ENCODE assay signal across 1 cellular context in the genomic region with DNA sequence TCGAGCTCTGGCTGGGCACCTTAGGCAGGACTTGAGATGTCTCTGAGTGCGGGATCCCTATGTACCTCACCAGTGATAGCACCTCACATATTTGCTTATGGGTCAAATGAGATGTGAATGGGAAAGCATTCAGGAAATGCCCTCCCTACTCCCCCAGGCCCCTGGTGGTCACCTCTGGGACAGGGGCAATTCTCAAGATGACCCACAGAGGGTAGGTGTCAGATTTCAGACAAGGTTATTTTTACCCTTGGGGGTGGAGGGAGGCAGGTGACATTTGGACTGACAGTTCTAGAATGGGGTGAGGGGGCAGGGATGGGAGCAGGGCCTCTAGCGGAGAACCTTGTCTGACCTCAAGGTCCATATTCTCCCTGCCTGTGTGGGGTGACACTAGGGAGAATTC.
TF ChIP-seq lines count a peak whose summit lies in the region.

No MANE protein-coding gene starts in this region.

TF ChIP-seq in SK-N-SH treated with all-trans-retinoic acid at 6 μM for 48 hours, 23 proteins besides CTCF, POLR2A, EP300 and RAD21:
- TF ChIP-seq POU6F1 (CRISPR knock-in tag; IDR thresholded peaks at IDR 0.05; ENCODE audit: borderline replicate concordance, low read depth) (no peak), ZNF8 (CRISPR knock-in tag; IDR thresholded peaks at IDR 0.05) (no peak), GLIS3 (CRISPR knock-in tag; IDR thresholded peaks at IDR 0.05) (no peak), PPARA (CRISPR knock-in tag; IDR thresholded peaks at IDR 0.05; ENCODE audit: borderline replicate concordance) (no peak), ZNF70 (CRISPR knock-in tag; IDR thresholded peaks at IDR 0.05) (no peak), TOX (CRISPR knock-in tag; IDR thresholded peaks at IDR 0.05; ENCODE audit: borderline replicate concordance) (no peak), ESRRG (CRISPR knock-in tag; IDR thresholded peaks at IDR 0.05) (no peak), ARNTL (CRISPR knock-in tag; IDR thresholded peaks at IDR 0.05; ENCODE audit: borderline replicate concordance, low read depth) (no peak), ZFP30 (CRISPR knock-in tag; IDR thresholded peaks at IDR 0.05) (no peak), BACH2 (CRISPR knock-in tag; IDR thresholded peaks at IDR 0.05; ENCODE audit: borderline replicate concordance) (no peak), ISL1 (CRISPR knock-in tag; IDR thresholded peaks at IDR 0.05) (no peak), ZNF565 (CRISPR knock-in tag; conservative IDR thresholded peaks at IDR 0.05; ENCODE audit: low read depth) (no peak), TSHZ2 (CRISPR knock-in tag; IDR thresholded peaks at IDR 0.05) (no peak), ZC3H10 (CRISPR knock-in tag; IDR thresholded peaks at IDR 0.05) (no peak), CSDC2 (CRISPR knock-in tag; IDR thresholded peaks at IDR 0.05) (no peak), PATZ1 (CRISPR knock-in tag; IDR thresholded peaks at IDR 0.05; ENCODE audit: borderline replicate concordance) (no peak), TCF4 (CRISPR knock-in tag; IDR thresholded peaks at IDR 0.05; ENCODE audit: borderline replicate concordance) (no peak)
- TF ChIP-seq, protein P1, sequence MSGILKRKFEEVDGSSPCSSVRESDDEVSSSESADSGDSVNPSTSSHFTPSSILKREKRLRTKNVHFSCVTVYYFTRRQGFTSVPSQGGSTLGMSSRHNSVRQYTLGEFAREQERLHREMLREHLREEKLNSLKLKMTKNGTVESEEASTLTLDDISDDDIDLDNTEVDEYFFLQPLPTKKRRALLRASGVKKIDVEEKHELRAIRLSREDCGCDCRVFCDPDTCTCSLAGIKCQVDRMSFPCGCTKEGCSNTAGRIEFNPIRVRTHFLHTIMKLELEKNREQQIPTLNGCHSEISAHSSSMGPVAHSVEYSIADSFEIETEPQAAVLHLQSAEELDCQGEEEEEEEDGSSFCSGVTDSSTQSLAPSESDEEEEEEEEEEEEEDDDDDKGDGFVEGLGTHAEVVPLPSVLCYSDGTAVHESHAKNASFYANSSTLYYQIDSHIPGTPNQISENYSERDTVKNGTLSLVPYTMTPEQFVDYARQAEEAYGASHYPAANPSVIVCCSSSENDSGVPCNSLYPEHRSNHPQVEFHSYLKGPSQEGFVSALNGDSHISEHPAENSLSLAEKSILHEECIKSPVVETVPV (CRISPR knock-in tag; IDR thresholded peaks at IDR 0.05): no peak
- TF ChIP-seq, protein P2, sequence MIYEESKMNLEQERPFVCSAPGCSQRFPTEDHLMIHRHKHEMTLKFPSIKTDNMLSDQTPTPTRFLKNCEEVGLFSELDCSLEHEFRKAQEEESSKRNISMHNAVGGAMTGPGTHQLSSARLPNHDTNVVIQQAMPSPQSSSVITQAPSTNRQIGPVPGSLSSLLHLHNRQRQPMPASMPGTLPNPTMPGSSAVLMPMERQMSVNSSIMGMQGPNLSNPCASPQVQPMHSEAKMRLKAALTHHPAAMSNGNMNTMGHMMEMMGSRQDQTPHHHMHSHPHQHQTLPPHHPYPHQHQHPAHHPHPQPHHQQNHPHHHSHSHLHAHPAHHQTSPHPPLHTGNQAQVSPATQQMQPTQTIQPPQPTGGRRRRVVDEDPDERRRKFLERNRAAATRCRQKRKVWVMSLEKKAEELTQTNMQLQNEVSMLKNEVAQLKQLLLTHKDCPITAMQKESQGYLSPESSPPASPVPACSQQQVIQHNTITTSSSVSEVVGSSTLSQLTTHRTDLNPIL (CRISPR knock-in tag; IDR thresholded peaks at IDR 0.05; ENCODE audit: low read depth): no peak
TF ChIP-seq in SK-N-SH treated with all-trans-retinoic acid at 6 μM for 48 hours: peak in this region for 0.
